12 cellular contexts compared by ENCODE assay signal in the genomic region with DNA sequence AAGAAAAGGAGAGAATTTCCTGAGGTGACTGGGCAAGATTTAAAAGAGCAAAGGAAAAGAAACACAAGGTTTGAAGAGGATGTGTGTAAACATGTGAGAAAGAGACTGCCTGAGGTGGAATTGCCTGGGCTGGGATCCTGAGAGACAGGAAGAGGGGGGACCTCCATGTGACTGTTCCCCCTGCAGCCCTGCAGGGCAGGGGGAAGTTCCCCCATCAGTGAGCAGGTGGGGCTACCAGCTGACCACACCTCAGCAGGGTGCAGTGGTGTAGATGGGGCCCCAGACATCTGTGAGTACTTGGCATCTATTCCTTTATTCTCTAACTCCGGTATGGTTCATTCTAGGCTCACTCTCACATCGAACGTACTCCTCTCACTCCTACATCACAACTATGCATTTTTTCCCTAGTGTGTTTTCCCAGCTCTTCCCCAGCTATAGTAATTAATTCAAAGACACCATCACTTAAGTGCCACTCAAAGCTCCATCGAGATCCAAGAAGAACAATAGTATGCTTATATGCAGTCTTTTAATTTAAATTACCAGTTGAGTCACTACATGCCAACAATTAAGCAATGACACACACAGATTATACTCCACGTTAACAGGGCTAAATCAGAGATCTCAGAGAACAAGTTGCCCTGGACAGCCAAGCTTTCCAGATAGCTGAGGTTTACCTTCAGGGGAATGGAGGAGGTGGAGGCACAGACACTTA. TPM values are rescaled to one million over a fixed set of nuclear protein-coding genes. Genes with fewer than 3 reads are reported as not detected.
A peak's percentile ranks its signal among the peaks of the same experiment; 100 is the strongest.
DNase-seq lines count a peak whose midpoint lies in the region; FAIRE-seq and TF ChIP-seq lines count a peak whose summit lies in the region.
"Had no signal": no experiment of that assay in that cellular context is flagged by ENCODE, and none has a peak within 500 bp of the region (broad histone marks: within the 10 kb centered on the region; RNA-seq: fewer than 3 reads in every experiment).

No MANE protein-coding gene starts in this region.

- peaks cover 100% of the 10 kb centered on the region for H3K79me2 ChIP-seq in neural progenitor cell (ENCODE audit: low read depth)

- H3K9me3 ChIP-seq in HEK293 (ENCODE audit: control insufficient read depth, insufficient read depth, low read depth, low read length) (no peaks in the 10 kb centered on the region), neural progenitor cell (ENCODE audit: low read depth) (no peaks in the 10 kb centered on the region)

- H3K4me3 ChIP-seq in HEK293 (ENCODE audit: low read depth, low read length) (no peak overlapping the region), neural progenitor cell (no peak overlapping the region)

- CTCF ChIA-PET in HEK293 (lab: Yijun Ruan, JAX), result interaction anchor here (1.1 kb wide), 1 partner anchor 12 kb away, joined by 3 read pairs; no protein-coding TSS in a partner anchor

- H3K9ac ChIP-seq in neural progenitor cell, result no peak overlapping the region

- no peak overlapping the region for H3K4me3 Mint-ChIP-seq in neural progenitor cell
- H3K4me3 Mint-ChIP-seq: activated CD4-positive, alpha-beta T cell treated with anti-CD3 and anti-CD28 coated beads for 36 hours; stimulated activated naive CD8-positive, alpha-beta T cell treated with anti-CD3 and anti-CD28 coated beads, Interleukin-15, Interleukin-2, amounts not matched to agents 100 ng/mL and 50 ng/mL, for 24 hours had no signal

- peaks cover 99% of the 10 kb centered on the region for H4K20me1 ChIP-seq in neural progenitor cell (ENCODE audit: low read depth)

- no peaks in the 10 kb centered on the region for H3K9me3 Mint-ChIP-seq in neural progenitor cell
- H3K9me3 Mint-ChIP-seq: stimulated activated naive CD8-positive, alpha-beta T cell treated with anti-CD3 and anti-CD28 coated beads, Interleukin-15, Interleukin-2, amounts not matched to agents 100 ng/mL and 50 ng/mL, for 24 hours had no signal

- TF ChIP-seq CTCF in HEK293 (tag by site-specific recombination; IDR thresholded peaks at IDR 0.05) (no peak), neural progenitor cell (IDR thresholded peaks at IDR 0.05) (no peak), D721Med (IDR thresholded peaks at IDR 0.05; ENCODE audit: insufficient read depth, missing control alignments) (no peak)

- H3K4me1 ChIP-seq in HEK293 (ENCODE audit: control insufficient read depth, insufficient read depth, low read length) (peaks cover 7% of the 10 kb centered on the region; the same call in 1 of the 2 replicates), neural progenitor cell (peaks cover 53% of the 10 kb centered on the region)

- POLR2A ChIA-PET in HEK293 (lab: Yijun Ruan, JAX), result no interaction called here

- H3F3A ChIP-seq in neural progenitor cell (ENCODE audit: low read depth), result peaks cover 41% of the 10 kb centered on the region

- no peak overlapping the region for H2AFZ ChIP-seq in neural progenitor cell (replicated peaks)

- peaks cover 4% of the 10 kb centered on the region for H3K36me3 Mint-ChIP-seq in neural progenitor cell

- H3K36me3 ChIP-seq in HEK293 (ENCODE audit: control insufficient read depth in 2 of 2, insufficient read depth in 1 of 2, low read length in 2 of 2), result peaks cover 0 to 4% of the 10 kb centered on the region in 2 experiments; a peak in 1 of 3 replicates
- no peaks in the 10 kb centered on the region for H3K36me3 ChIP-seq in neural progenitor cell

- H3K27ac Mint-ChIP-seq in neural progenitor cell, result no peak overlapping the region
- H3K27ac Mint-ChIP-seq: activated CD4-positive, alpha-beta T cell treated with anti-CD3 and anti-CD28 coated beads for 36 hours; stimulated activated naive CD8-positive, alpha-beta T cell treated with anti-CD3 and anti-CD28 coated beads, Interleukin-15, Interleukin-2, amounts not matched to agents 100 ng/mL and 50 ng/mL, for 24 hours had no signal

- FAIRE-seq in D721Med (lab: Jason Lieb, UNC), result no peak

- H3K27ac ChIP-seq in HEK293 (ENCODE audit: extremely low read depth, low read depth, low read length) (no peak overlapping the region), neural progenitor cell (peak overlapping the region; percentile 60)

- peaks cover 1% of the 10 kb centered on the region for H3K27me3 Mint-ChIP-seq in neural progenitor cell (ENCODE audit: insufficient read depth, low read depth)

- DNase-seq in NCI-H2081 treated with DMSO at 0.1 percent for 48 hours (lab: John Stamatoyannopoulos, UW) (peak; percentile 64), astrocyte of the hippocampus (ENCODE audit: low read depth, low spot score) (peak; percentile 31), neural progenitor cell (ENCODE audit: low spot score) (no peak), glomerular visceral epithelial cell (ENCODE audit: extremely low spot score) (no peak), OCI-M2 (lab: John Stamatoyannopoulos, UW; ENCODE audit: unreplicated experiment) (no peak), D721Med (ENCODE audit: insufficient read length, low spot score) (no peak)
- DNase-seq: activated CD4-positive, alpha-beta T cell treated with anti-CD3 and anti-CD28 coated beads for 36 hours; activated effector memory CD4-positive, alpha-beta T cell treated with anti-CD3 and anti-CD28 coated beads, Interleukin-2, amount 50 U/mL, for 16 hours; NCI-H2029 treated with DMSO at 0.1 percent for 48 hours; SHP77 had no signal

- H3K27me3 ChIP-seq in neural progenitor cell, result no peaks in the 10 kb centered on the region

- H3K4me1 Mint-ChIP-seq in neural progenitor cell, result no peaks in the 10 kb centered on the region
- H3K4me1 Mint-ChIP-seq: activated CD4-positive, alpha-beta T cell treated with anti-CD3 and anti-CD28 coated beads for 36 hours had no signal

- H3K4me2 ChIP-seq in neural progenitor cell, result peak overlapping the region; percentile 49

TF ChIP-seq in HEK293, 187 proteins besides CTCF, POLR2A, EP300 and RAD21 (continues in another document):
- TF ChIP-seq, protein P1, sequence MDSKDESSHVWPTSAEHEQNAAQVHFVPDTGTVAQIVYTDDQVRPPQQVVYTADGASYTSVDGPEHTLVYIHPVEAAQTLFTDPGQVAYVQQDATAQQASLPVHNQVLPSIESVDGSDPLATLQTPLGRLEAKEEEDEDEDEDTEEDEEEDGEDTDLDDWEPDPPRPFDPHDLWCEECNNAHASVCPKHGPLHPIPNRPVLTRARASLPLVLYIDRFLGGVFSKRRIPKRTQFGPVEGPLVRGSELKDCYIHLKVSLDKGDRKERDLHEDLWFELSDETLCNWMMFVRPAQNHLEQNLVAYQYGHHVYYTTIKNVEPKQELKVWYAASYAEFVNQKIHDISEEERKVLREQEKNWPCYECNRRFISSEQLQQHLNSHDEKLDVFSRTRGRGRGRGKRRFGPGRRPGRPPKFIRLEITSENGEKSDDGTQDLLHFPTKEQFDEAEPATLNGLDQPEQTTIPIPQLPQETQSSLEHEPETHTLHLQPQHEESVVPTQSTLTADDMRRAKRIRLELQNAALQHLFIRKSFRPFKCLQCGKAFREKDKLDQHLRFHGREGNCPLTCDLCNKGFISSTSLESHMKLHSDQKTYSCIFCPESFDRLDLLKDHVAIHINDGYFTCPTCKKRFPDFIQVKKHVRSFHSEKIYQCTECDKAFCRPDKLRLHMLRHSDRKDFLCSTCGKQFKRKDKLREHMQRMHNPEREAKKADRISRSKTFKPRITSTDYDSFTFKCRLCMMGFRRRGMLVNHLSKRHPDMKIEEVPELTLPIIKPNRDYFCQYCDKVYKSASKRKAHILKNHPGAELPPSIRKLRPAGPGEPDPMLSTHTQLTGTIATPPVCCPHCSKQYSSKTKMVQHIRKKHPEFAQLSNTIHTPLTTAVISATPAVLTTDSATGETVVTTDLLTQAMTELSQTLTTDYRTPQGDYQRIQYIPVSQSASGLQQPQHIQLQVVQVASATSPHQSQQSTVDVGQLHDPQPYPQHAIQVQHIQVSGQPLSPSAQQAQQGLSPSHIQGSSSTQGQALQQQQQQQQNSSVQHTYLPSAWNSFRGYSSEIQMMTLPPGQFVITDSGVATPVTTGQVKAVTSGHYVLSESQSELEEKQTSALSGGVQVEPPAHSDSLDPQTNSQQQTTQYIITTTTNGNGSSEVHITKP (tag by site-specific recombination; IDR thresholded peaks at IDR 0.05), result peak; percentile 74
- TF ChIP-seq GFI1B (tag by site-specific recombination; IDR thresholded peaks at IDR 0.05) (no peak), SP7 (tag by site-specific recombination; IDR thresholded peaks at IDR 0.05) (peak; percentile 90), KLF1 (tag by site-specific recombination; IDR thresholded peaks at IDR 0.05) (no peak), ZIC2 (tag by site-specific recombination; IDR thresholded peaks at IDR 0.05) (0 out of 2 replicates have a peak, but pooled peaks have one; percentile 15), ZBTB17 (tag by site-specific recombination; IDR thresholded peaks at IDR 0.05) (peak; percentile 68)
- TF ChIP-seq, protein P2, sequence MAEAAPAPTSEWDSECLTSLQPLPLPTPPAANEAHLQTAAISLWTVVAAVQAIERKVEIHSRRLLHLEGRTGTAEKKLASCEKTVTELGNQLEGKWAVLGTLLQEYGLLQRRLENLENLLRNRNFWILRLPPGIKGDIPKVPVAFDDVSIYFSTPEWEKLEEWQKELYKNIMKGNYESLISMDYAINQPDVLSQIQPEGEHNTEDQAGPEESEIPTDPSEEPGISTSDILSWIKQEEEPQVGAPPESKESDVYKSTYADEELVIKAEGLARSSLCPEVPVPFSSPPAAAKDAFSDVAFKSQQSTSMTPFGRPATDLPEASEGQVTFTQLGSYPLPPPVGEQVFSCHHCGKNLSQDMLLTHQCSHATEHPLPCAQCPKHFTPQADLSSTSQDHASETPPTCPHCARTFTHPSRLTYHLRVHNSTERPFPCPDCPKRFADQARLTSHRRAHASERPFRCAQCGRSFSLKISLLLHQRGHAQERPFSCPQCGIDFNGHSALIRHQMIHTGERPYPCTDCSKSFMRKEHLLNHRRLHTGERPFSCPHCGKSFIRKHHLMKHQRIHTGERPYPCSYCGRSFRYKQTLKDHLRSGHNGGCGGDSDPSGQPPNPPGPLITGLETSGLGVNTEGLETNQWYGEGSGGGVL (tag by site-specific recombination; IDR thresholded peaks at IDR 0.05), result peak; percentile 92
- TF ChIP-seq, protein P3, sequence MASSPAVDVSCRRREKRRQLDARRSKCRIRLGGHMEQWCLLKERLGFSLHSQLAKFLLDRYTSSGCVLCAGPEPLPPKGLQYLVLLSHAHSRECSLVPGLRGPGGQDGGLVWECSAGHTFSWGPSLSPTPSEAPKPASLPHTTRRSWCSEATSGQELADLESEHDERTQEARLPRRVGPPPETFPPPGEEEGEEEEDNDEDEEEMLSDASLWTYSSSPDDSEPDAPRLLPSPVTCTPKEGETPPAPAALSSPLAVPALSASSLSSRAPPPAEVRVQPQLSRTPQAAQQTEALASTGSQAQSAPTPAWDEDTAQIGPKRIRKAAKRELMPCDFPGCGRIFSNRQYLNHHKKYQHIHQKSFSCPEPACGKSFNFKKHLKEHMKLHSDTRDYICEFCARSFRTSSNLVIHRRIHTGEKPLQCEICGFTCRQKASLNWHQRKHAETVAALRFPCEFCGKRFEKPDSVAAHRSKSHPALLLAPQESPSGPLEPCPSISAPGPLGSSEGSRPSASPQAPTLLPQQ (tag by site-specific recombination; IDR thresholded peaks at IDR 0.05), result 0 out of 2 replicates have a peak, but pooled peaks have one; percentile 33

RNA-seq across cellular contexts. Expression of a gene that starts 42.7 kb away (rescaled TPM):
- 219 and 274 TPM in 2 replicates for total RNA-seq in neural progenitor cell (ENCODE audit: low replicate concordance)

Comparison
In these comparisons a context has a peak if more than half of its experiments do, and no peak if none do; other contexts are left out.
1. DNase-seq: peak in NCI-H2081 treated with DMSO at 0.1 percent for 48 hours (single experiment) and astrocyte of the hippocampus (single experiment); none in neural progenitor cell (single experiment), glomerular visceral epithelial cell (single experiment), OCI-M2 (single experiment) and D721Med (single experiment).